1 cellular context compared by ENCODE assay signal in genomic region chr5:63963080-63963735, GRCh38.
TF ChIP-seq lines count a peak whose summit lies in the region.

No MANE protein-coding gene starts in this region.

TF ChIP-seq in HepG2, 621 proteins besides CTCF, POLR2A, EP300 and RAD21 (continued from another document and continues in another):
- peak; percentile 62; the same call in 1 of the 2 replicates for TF ChIP-seq ZBED4 (CRISPR knock-in tag; IDR thresholded peaks at IDR 0.05; ENCODE audit: borderline replicate concordance)
- TF ChIP-seq HOXD1 (CRISPR knock-in tag; IDR thresholded peaks at IDR 0.05): 0 out of 2 replicates have a peak, but pooled peaks have one; percentile 37
- TF ChIP-seq FOXK2 (IDR thresholded peaks at IDR 0.05): no peak
- peak; percentile 91; the same call in 1 of the 2 replicates for TF ChIP-seq ZBTB44 (CRISPR knock-in tag; IDR thresholded peaks at IDR 0.05)
- no peak for TF ChIP-seq JUNB (CRISPR knock-in tag; IDR thresholded peaks at IDR 0.05; ENCODE audit: borderline replicate concordance)
- no peak for TF ChIP-seq CSRNP1 (CRISPR knock-in tag; IDR thresholded peaks at IDR 0.05)
- TF ChIP-seq NKX3-1 (CRISPR knock-in tag; IDR thresholded peaks at IDR 0.05): peak; percentile 94
- TF ChIP-seq E2F2 (CRISPR knock-in tag; IDR thresholded peaks at IDR 0.05; ENCODE audit: borderline replicate concordance): no peak
- TF ChIP-seq ZNF124 (CRISPR knock-in tag; IDR thresholded peaks at IDR 0.05): peak; percentile 66; the same call in 1 of the 2 replicates
- TF ChIP-seq TMF1 (CRISPR knock-in tag; IDR thresholded peaks at IDR 0.05; ENCODE audit: low read depth): 0 out of 2 replicates have a peak, but pooled peaks have one; percentile 62
- peak; percentile 78 for TF ChIP-seq MIXL1 (CRISPR knock-in tag; IDR thresholded peaks at IDR 0.05)
- TF ChIP-seq TBP (CRISPR knock-in tag; IDR thresholded peaks at IDR 0.05): no peak
- no peak; the same call in 1 of the 2 replicates for TF ChIP-seq ZNF232 (CRISPR knock-in tag; IDR thresholded peaks at IDR 0.05; ENCODE audit: borderline replicate concordance)
- TF ChIP-seq KLF6 (CRISPR knock-in tag; IDR thresholded peaks at IDR 0.05): peak; percentile 55; the same call in 1 of the 2 replicates
- TF ChIP-seq ZNF678 (CRISPR knock-in tag; IDR thresholded peaks at IDR 0.05): 0 out of 2 replicates have a peak, but pooled peaks have one; percentile 55
- no peak for TF ChIP-seq MED8 (CRISPR knock-in tag; IDR thresholded peaks at IDR 0.05; ENCODE audit: insufficient replicate concordance)
- no peak for TF ChIP-seq ZHX1 (CRISPR knock-in tag; IDR thresholded peaks at IDR 0.05; ENCODE audit: low read depth)
- TF ChIP-seq AKNA (CRISPR knock-in tag; IDR thresholded peaks at IDR 0.05; ENCODE audit: borderline replicate concordance): peak; percentile 58; the same call in 1 of the 2 replicates
- TF ChIP-seq TAF15 (IDR thresholded peaks at IDR 0.05; ENCODE audit: low read depth, low read length, poor library complexity, severe bottlenecking): no peak
- TF ChIP-seq HMGXB4 (CRISPR knock-in tag; IDR thresholded peaks at IDR 0.05; ENCODE audit: borderline replicate concordance in 1 of 2, low read depth in 1 of 2): no peak
- no peak for TF ChIP-seq ZBTB33 (CRISPR knock-in tag; IDR thresholded peaks at IDR 0.05)
- no peak for TF ChIP-seq ZFP37 (CRISPR knock-in tag; IDR thresholded peaks at IDR 0.05; ENCODE audit: borderline replicate concordance)
- TF ChIP-seq YEATS4 (CRISPR knock-in tag; IDR thresholded peaks at IDR 0.05; ENCODE audit: borderline replicate concordance): no peak
